ENCODE assay signal across 16 cellular contexts in genomic region chr17:9512323-9513168, GRCh38.
DNase-seq lines count a peak whose midpoint lies in the region; ATAC-seq, FAIRE-seq and TF ChIP-seq lines count a peak whose summit lies in the region.
"Had no signal": no experiment of that assay in that cellular context is flagged by ENCODE, and none has a peak within 500 bp of the region (broad histone marks: within the 10 kb centered on the region; RNA-seq: fewer than 3 reads in every experiment).

No MANE protein-coding gene starts in this region.

- no peak overlapping the region for H2BK15ac ChIP-seq in IMR-90 (ENCODE audit: low read depth, low read length)

- H3K14ac ChIP-seq in IMR-90 (replicated peaks; ENCODE audit: low read depth, low read length) = no peak overlapping the region

- in situ Hi-C loops in IMR-90 (cut with MboI; ENCODE audit: low sequenced_read_pairs) = no loop called here

- no CpG with 5 or more reads among the region's 4 CpGs for WGBS in IMR-90 (ENCODE audit: extremely low coverage in 2 of 2, insufficient read length in 1 of 2), 2 experiments
- WGBS in body of pancreas, 2 donors = 72 to 80% methylated on average over 4 of the region's 4 CpGs

- H3K23ac ChIP-seq in IMR-90 (ENCODE audit: low read depth, low read length) = no peak overlapping the region

- FAIRE-seq in astrocyte (lab: Jason Lieb, UNC) = peak; percentile 74

- TF ChIP-seq RAD21 in IMR-90 (IDR thresholded peaks at IDR 0.05; ENCODE audit: low read length) = no peak

- TF ChIP-seq POLR2A in IMR-90 (IDR thresholded peaks at IDR 0.05; ENCODE audit: low read depth, low read length) (no peak), body of pancreas (IDR thresholded peaks at IDR 0.05) (no peak)

- peaks cover 6% of the 10 kb centered on the region for H3K36me3 Mint-ChIP-seq in astrocyte (ENCODE audit: low read depth, unreplicated experiment)

- peaks cover 2% of the 10 kb centered on the region in 2 experiments; a peak in 2 of 4 replicates for H3K79me1 ChIP-seq in IMR-90 (ENCODE audit: low read depth in 1 of 2, low read length in 2 of 2)

- H4K20me1 ChIP-seq in IMR-90 (ENCODE audit: insufficient read depth, low read length) = 0 out of 2 replicates have a peak, but pooled peaks cover 3% of the 10 kb centered on the region
- peaks cover 3% of the 10 kb centered on the region for H4K20me1 ChIP-seq in astrocyte (ENCODE audit: insufficient read depth, low read length)

- H3K4me1 Mint-ChIP-seq in astrocyte (ENCODE audit: low read depth, unreplicated experiment) = peaks cover 17% of the 10 kb centered on the region

- H3K4me3 ChIP-seq in IMR-90 (ENCODE audit: insufficient read depth, low read depth, low read length) = no peak overlapping the region
- no peak overlapping the region for H3K4me3 ChIP-seq in astrocyte (ENCODE audit: insufficient read depth, low read depth, low read length)
- no peak overlapping the region for H3K4me3 ChIP-seq in body of pancreas
- H3K4me3 ChIP-seq: ovary, PC-9 had no signal

- no peaks in the 10 kb centered on the region for H3K9me1 ChIP-seq in IMR-90 (ENCODE audit: insufficient read depth, low read length)

- H2AK5ac ChIP-seq in IMR-90 (ENCODE audit: low read depth, low read length) = no peak overlapping the region

- H3K27me3 Mint-ChIP-seq in astrocyte (ENCODE audit: low read depth, unreplicated experiment) = no peaks in the 10 kb centered on the region
- H3K27me3 Mint-ChIP-seq: CD4-positive, alpha-beta T cell had no signal

- H3K27ac ChIP-seq in IMR-90 (ENCODE audit: insufficient read depth, low read length) (no peak overlapping the region), astrocyte (ENCODE audit: low read depth, low read length) (peak overlapping the region; percentile 56), body of pancreas (no peak overlapping the region)
- H3K27ac ChIP-seq: ovary, PC-9 had no signal

- no peak overlapping the region for H3K9ac ChIP-seq in IMR-90 (ENCODE audit: low read depth, low read length)
- no peak overlapping the region for H3K9ac ChIP-seq in astrocyte (ENCODE audit: low read length)

- intact Hi-C loops in IMR-90 (cut with micrococcal nuclease) = loop anchor here (10.0 kb wide), 1 partner anchor 148 kb away; no protein-coding TSS in a partner anchor
- intact Hi-C loops in body of pancreas (cut with DNase I) = no loop called here

- dilution Hi-C loops in IMR-90 (cut with HindIII; ENCODE audit: low sequenced_read_pairs, unreplicated experiment) = loop anchor here (25.0 kb wide), 1 partner anchor 100 kb away; no protein-coding TSS in a partner anchor

- H2BK120ac ChIP-seq in IMR-90 (ENCODE audit: low read depth, low read length) = no peak overlapping the region

- no peaks in the 10 kb centered on the region for H3K4me1 ChIP-seq in IMR-90 (ENCODE audit: control insufficient read depth, insufficient read depth, low read length)
- peaks cover 7% of the 10 kb centered on the region for H3K4me1 ChIP-seq in astrocyte (ENCODE audit: insufficient read depth, low read length)
- H3K4me1 ChIP-seq in body of pancreas = no peaks in the 10 kb centered on the region

- H3K9me3 ChIP-seq in IMR-90 (ENCODE audit: control insufficient read depth, insufficient read depth, low read length) (no peaks in the 10 kb centered on the region), astrocyte (ENCODE audit: insufficient read depth, low read depth, low read length) (no peaks in the 10 kb centered on the region), body of pancreas (peaks cover 0 to 5% (median 0%) of the 10 kb centered on the region in 3 donors)
- H3K9me3 ChIP-seq: ovary had no signal

- H2BK20ac ChIP-seq in IMR-90 (ENCODE audit: low read depth, low read length) = no peak overlapping the region

- H3K27me3 ChIP-seq in IMR-90 (ENCODE audit: control insufficient read depth, insufficient read depth, low read length) = no peaks in the 10 kb centered on the region
- no peaks in the 10 kb centered on the region for H3K27me3 ChIP-seq in astrocyte (ENCODE audit: insufficient read depth, low read length)
- no peaks in the 10 kb centered on the region for H3K27me3 ChIP-seq in body of pancreas
- H3K27me3 ChIP-seq: ovary had no signal

- POLR2A ChIA-PET in IMR-90 (lab: Charles Lee; ENCODE audit: unreplicated experiment) = no interaction called here

- peak overlapping the region; percentile 64 for H3K4me3 Mint-ChIP-seq in astrocyte (ENCODE audit: unreplicated experiment)
- H3K4me3 Mint-ChIP-seq: activated T-cell treated with anti-CD3 and anti-CD28 coated beads, Interleukin-2, amount 50 U/mL, for 4 hours; CD4-positive, alpha-beta T cell had no signal

- no peak overlapping the region for H4K91ac ChIP-seq in IMR-90 (ENCODE audit: insufficient read depth, low read depth, low read length)

- BruUV-seq in IMR-90 (replicated peaks; lab: Mats Ljungman, UMichigan) = no TSS peak

- H4K5ac ChIP-seq in IMR-90 (ENCODE audit: low read depth, low read length) = no peak overlapping the region

- H2AK9ac ChIP-seq in IMR-90 (replicated peaks; ENCODE audit: low read depth, low read length, poor library complexity) = no peak overlapping the region

- no peak overlapping the region for H3K56ac ChIP-seq in IMR-90 (ENCODE audit: extremely low read depth, insufficient read depth, low read length)

- no peak overlapping the region for H2BK5ac ChIP-seq in IMR-90 (ENCODE audit: low read depth, low read length, poor library complexity, severe bottlenecking)

- no peak overlapping the region for H3K4ac ChIP-seq in IMR-90 (ENCODE audit: low read depth, low read length)

- peaks cover 14% of the 10 kb centered on the region for H3K9me3 Mint-ChIP-seq in astrocyte (ENCODE audit: unreplicated experiment)

- no peak overlapping the region for H4K8ac ChIP-seq in IMR-90 (ENCODE audit: low read depth in 2 of 2, low read length in 2 of 2)

- ATAC-seq in IMR-90 (ENCODE audit: low read depth) (peak; percentile 65), GM21367 (IDR thresholded peaks at IDR 0.05; ENCODE audit: unreplicated experiment) (no peak), body of pancreas (no peak)
- ATAC-seq: activated T-cell treated with anti-CD3 and anti-CD28 coated beads, Interleukin-2, amount 50 U/mL, for 4 hours had no signal

- H3K36me3 ChIP-seq in IMR-90 (ENCODE audit: control insufficient read depth, insufficient read depth, low read length) (no peaks in the 10 kb centered on the region), astrocyte (ENCODE audit: insufficient read depth, low read length) (no peaks in the 10 kb centered on the region), body of pancreas (replicated peaks in 1 of 2; ENCODE audit: insufficient read depth in 1 of 2, low read depth in 2 of 2) (no peaks in the 10 kb centered on the region)
- H3K36me3 ChIP-seq: ovary had no signal

- DNase-seq in DMS53 treated with DMSO at 0.1 percent for 48 hours (lab: John Stamatoyannopoulos, UW; ENCODE audit: unreplicated experiment) = peak; percentile 16
- DNase-seq in IMR-90 = peak; percentile 76
- peak; percentile 71 for DNase-seq in astrocyte (ENCODE audit: low read depth)
- peak; percentile 36 for DNase-seq in glomerular visceral epithelial cell (ENCODE audit: extremely low spot score)
- DNase-seq in iPS-NIHi7 (ENCODE audit: extremely low spot score) = no peak
- no peak for DNase-seq in activated CD8-positive, alpha-beta memory T cell treated with anti-CD3 and anti-CD28 coated beads for 24 hours
- no peak for DNase-seq in body of pancreas
- DNase-seq: activated T-cell treated with anti-CD3 and anti-CD28 coated beads, Interleukin-2, amount 50 U/mL, for 4 hours; caudate nucleus; CD4-positive, alpha-beta T cell; NCI-H187 treated with DMSO at 0.1 percent for 48 hours; ovary; PC-9; stimulated activated CD4-positive, alpha-beta T cell treated with anti-CD3 and anti-CD28 coated beads, Interleukin-2, amount 100 ng/mL, for 48 hours; stimulated activated naive CD4-positive, alpha-beta T cell treated with Interleukin-2 at 50 U/mL for 16 hours had no signal

- H2AFZ ChIP-seq in IMR-90 (replicated peaks; ENCODE audit: low read length, poor library complexity) (no peak overlapping the region), astrocyte (ENCODE audit: low read depth, low read length) (no peak overlapping the region)
- H2AFZ ChIP-seq: PC-9 had no signal

- H3K79me2 ChIP-seq in astrocyte (ENCODE audit: insufficient read depth, low read length) = peaks cover 5% of the 10 kb centered on the region

- TF ChIP-seq CTCF in IMR-90 (conservative IDR thresholded peaks at IDR 0.05; ENCODE audit: low read depth, low read length) (no peak), astrocyte (IDR thresholded peaks at IDR 0.05; ENCODE audit: insufficient read depth, low read depth, low read length) (no peak), body of pancreas (IDR thresholded peaks at IDR 0.05) (no peak)

- H3K4me2 ChIP-seq in IMR-90 (ENCODE audit: low read depth, low read length) (no peak overlapping the region), astrocyte (ENCODE audit: low read length) (peak overlapping the region; percentile 62)
- H3K4me2 ChIP-seq: PC-9 had no signal

- H3K18ac ChIP-seq in IMR-90 (ENCODE audit: low read depth, low read length) = no peak overlapping the region

- peak overlapping the region; percentile 92 for H3K27ac Mint-ChIP-seq in astrocyte (ENCODE audit: unreplicated experiment)
- H3K27ac Mint-ChIP-seq: CD4-positive, alpha-beta T cell had no signal

- CTCF ChIA-PET in IMR-90 (lab: Yijun Ruan, JAX) = interaction anchor here (0.6 kb wide), 1 partner anchor 42 kb away, joined by 6 read pairs; no protein-coding TSS in a partner anchor

TF ChIP-seq in IMR-90, 13 proteins besides CTCF, POLR2A, EP300 and RAD21:
- no peak for TF ChIP-seq RFX5 (IDR thresholded peaks at IDR 0.05; ENCODE audit: low read depth, low read length)
- TF ChIP-seq, protein P1, sequence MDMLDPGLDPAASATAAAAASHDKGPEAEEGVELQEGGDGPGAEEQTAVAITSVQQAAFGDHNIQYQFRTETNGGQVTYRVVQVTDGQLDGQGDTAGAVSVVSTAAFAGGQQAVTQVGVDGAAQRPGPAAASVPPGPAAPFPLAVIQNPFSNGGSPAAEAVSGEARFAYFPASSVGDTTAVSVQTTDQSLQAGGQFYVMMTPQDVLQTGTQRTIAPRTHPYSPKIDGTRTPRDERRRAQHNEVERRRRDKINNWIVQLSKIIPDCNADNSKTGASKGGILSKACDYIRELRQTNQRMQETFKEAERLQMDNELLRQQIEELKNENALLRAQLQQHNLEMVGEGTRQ (IDR thresholded peaks at IDR 0.05; ENCODE audit: low read depth, low read length) = no peak
- no peak for TF ChIP-seq FOS (IDR thresholded peaks at IDR 0.05; ENCODE audit: low read depth, low read length)
- TF ChIP-seq CEBPB (IDR thresholded peaks at IDR 0.05; ENCODE audit: low read depth, low read length) = peak; percentile 87
- TF ChIP-seq MAZ (IDR thresholded peaks at IDR 0.05; ENCODE audit: borderline replicate concordance, low read depth, low read length) = no peak
- no peak for TF ChIP-seq CHD1 (IDR thresholded peaks at IDR 0.05; ENCODE audit: low read depth, low read length)
- TF ChIP-seq MXI1 (IDR thresholded peaks at IDR 0.05; ENCODE audit: borderline replicate concordance, low read depth, low read length) = no peak

Comparison
In these comparisons a context has a peak if more than half of its experiments do, and no peak if none do; other contexts are left out.
1. DNase-seq: peak in DMS53 treated with DMSO at 0.1 percent for 48 hours (single experiment), IMR-90 (single experiment), astrocyte (single experiment) and glomerular visceral epithelial cell (single experiment); none in iPS-NIHi7 (single experiment), activated CD8-positive, alpha-beta memory T cell treated with anti-CD3 and anti-CD28 coated beads for 24 hours (single experiment) and body of pancreas (0 of 4).